Comparison of ENCODE assay signal across 9 cellular contexts in genomic region chrX:39705299-39705698, GRCh38.
DNase-seq lines count a peak whose midpoint lies in the region; ATAC-seq and TF ChIP-seq lines count a peak whose summit lies in the region.
"Had no signal": no experiment of that assay in that cellular context is flagged by ENCODE, and none has a peak within 500 bp of the region (broad histone marks: within the 10 kb centered on the region; RNA-seq: fewer than 3 reads in every experiment).

No MANE protein-coding gene starts in this region.

- ATAC-seq in GM21447 (IDR thresholded peaks at IDR 0.05; ENCODE audit: unreplicated experiment) = no peak
- ATAC-seq in HG03045 (IDR thresholded peaks at IDR 0.05; ENCODE audit: unreplicated experiment) = no peak

- H3K27ac ChIP-seq in urinary bladder (ENCODE audit: low read depth) = peak overlapping the region; percentile 38

- TF ChIP-seq CTCF in BJ (IDR thresholded peaks at IDR 0.05; ENCODE audit: insufficient read depth, low read depth, low read length) = peak; percentile 65
- no peak for TF ChIP-seq CTCF in GM10248 (IDR thresholded peaks at IDR 0.05; ENCODE audit: control extremely low read depth, extremely low read depth, low read depth, missing control alignments)

- DNase-seq in BJ (ENCODE audit: low read depth) (peak; percentile 41), LHCN-M2 (ENCODE audit: low read depth) (peak; percentile 76), amniotic epithelial cell (ENCODE audit: low read depth) (peak; percentile 81), islet precursor cell (peak; percentile 71), GM10248 (ENCODE audit: extremely low spot score) (no peak)
- DNase-seq: activated naive CD8-positive, alpha-beta T cell treated with anti-CD3 and anti-CD28 coated beads, Interleukin-2, amount 10 ng/mL, durations not matched to agents 7 days and 5 days had no signal

- H3K4me1 ChIP-seq in urinary bladder (ENCODE audit: insufficient read depth) = no peaks in the 10 kb centered on the region

- POLR2A ChIA-PET in BJ (lab: Charles Lee) = no interaction called here
- POLR2A ChIA-PET in GM10248 (lab: Yijun Ruan, JAX) = no interaction called here

- H3K36me3 ChIP-seq in BJ (ENCODE audit: control insufficient read depth, insufficient read depth, low read length) (no peaks in the 10 kb centered on the region), urinary bladder (ENCODE audit: insufficient read depth) (no peaks in the 10 kb centered on the region)

- H3K27me3 ChIP-seq in BJ (ENCODE audit: control insufficient read depth, insufficient read depth, low read length) = no peaks in the 10 kb centered on the region

- CTCF ChIA-PET in BJ (lab: Yijun Ruan, JAX) (interaction anchor here (1.0 kb wide), 1 partner anchor 383 kb away, joined by 3 read pairs; no protein-coding TSS in a partner anchor), GM10248 (lab: Yijun Ruan, JAX) (no interaction called here)

- H3K4me3 ChIP-seq in BJ (ENCODE audit: low read depth, low read length) = no peak overlapping the region
- H3K4me3 ChIP-seq in urinary bladder (ENCODE audit: low read depth, low read length) = no peak overlapping the region

- 10% methylated on average over 2 of the region's 2 CpGs for WGBS in urinary bladder
